Comparison of ENCODE assay signal across 8 cellular contexts in genomic region chr7:111752022-111752582, GRCh38.
DNase-seq lines count a peak whose midpoint lies in the region; ATAC-seq and TF ChIP-seq lines count a peak whose summit lies in the region.

No MANE protein-coding gene starts in this region.

- no peak overlapping the region for H3K27ac ChIP-seq in foreskin keratinocyte

- H3K4me1 Mint-ChIP-seq in activated T-cell treated with anti-CD3 and anti-CD28 coated beads, Interleukin-2, amount 50 U/mL, for 72 hours (ENCODE audit: low read depth) = no peaks in the 10 kb centered on the region
- peaks cover 4% of the 10 kb centered on the region for H3K4me1 Mint-ChIP-seq in progenitor cell of endocrine pancreas (ENCODE audit: low read depth)

- no peak overlapping the region for H3K4me3 Mint-ChIP-seq in activated T-cell treated with anti-CD3 and anti-CD28 coated beads, Interleukin-2, amount 50 U/mL, for 72 hours
- no peak overlapping the region for H3K4me3 Mint-ChIP-seq in progenitor cell of endocrine pancreas (ENCODE audit: low read depth)

- H3K9me3 Mint-ChIP-seq in activated T-cell treated with anti-CD3 and anti-CD28 coated beads, Interleukin-2, amount 50 U/mL, for 72 hours = no peaks in the 10 kb centered on the region
- H3K9me3 Mint-ChIP-seq in progenitor cell of endocrine pancreas (ENCODE audit: low read depth) = peaks cover 7% of the 10 kb centered on the region

- H3K27ac Mint-ChIP-seq in activated T-cell treated with anti-CD3 and anti-CD28 coated beads, Interleukin-2, amount 50 U/mL, for 72 hours = no peak overlapping the region
- no peak overlapping the region for H3K27ac Mint-ChIP-seq in progenitor cell of endocrine pancreas

- peak; percentile 67 to 71 for ATAC-seq in activated T-cell treated with anti-CD3 and anti-CD28 coated beads, Interleukin-2, amount 50 U/mL, for 72 hours (replicated peaks in 1 of 2)
- peak; percentile 97 for ATAC-seq in foreskin keratinocyte
- ATAC-seq in HG03457 (IDR thresholded peaks at IDR 0.05; ENCODE audit: unreplicated experiment) = no peak

- H3K27me3 Mint-ChIP-seq in activated T-cell treated with anti-CD3 and anti-CD28 coated beads, Interleukin-2, amount 50 U/mL, for 72 hours (ENCODE audit: low read depth) = peaks cover 11% of the 10 kb centered on the region
- H3K27me3 Mint-ChIP-seq in progenitor cell of endocrine pancreas = peaks cover 4% of the 10 kb centered on the region

- DNase-seq in DMS53 (lab: John Stamatoyannopoulos, UW) (peak; percentile 84), GM20000 (ENCODE audit: low spot score) (peak; percentile 56), HPDE6-E6E7 (ENCODE audit: extremely low spot score) (peak; percentile 40), OCI-M1 (lab: John Stamatoyannopoulos, UW) (peak; percentile 59), foreskin keratinocyte (peak in 1 of 2 donors; percentile 28), progenitor cell of endocrine pancreas (ENCODE audit: low spot score, unreplicated experiment) (peak; percentile 31)
- DNase-seq in activated T-cell treated with anti-CD3 and anti-CD28 coated beads, Interleukin-2, amount 50 U/mL, for 72 hours = peak; percentile 64 to 72

- peak; percentile 69 for TF ChIP-seq CTCF in GM20000 (IDR thresholded peaks at IDR 0.05; ENCODE audit: extremely low read depth, missing control alignments)
- TF ChIP-seq CTCF in foreskin keratinocyte (conservative IDR thresholded peaks at IDR 0.05) = peak; percentile 86
- TF ChIP-seq CTCF in progenitor cell of endocrine pancreas (IDR thresholded peaks at IDR 0.05; ENCODE audit: unreplicated experiment) = peak; percentile 85

- no peaks in the 10 kb centered on the region for H3K4me1 ChIP-seq in foreskin keratinocyte

- no peaks in the 10 kb centered on the region for H3K36me3 Mint-ChIP-seq in activated T-cell treated with anti-CD3 and anti-CD28 coated beads, Interleukin-2, amount 50 U/mL, for 72 hours (ENCODE audit: insufficient read depth in 2 of 2)
- peaks cover 15% of the 10 kb centered on the region for H3K36me3 Mint-ChIP-seq in progenitor cell of endocrine pancreas (ENCODE audit: insufficient read depth)

- no peaks in the 10 kb centered on the region for H3K27me3 ChIP-seq in foreskin keratinocyte
